18 cellular contexts compared by ENCODE assay signal in genomic region chr10:112716924-112717348, GRCh38.
DNase-seq lines count a peak whose midpoint lies in the region; ATAC-seq and TF ChIP-seq lines count a peak whose summit lies in the region.
"Had no signal": no experiment of that assay in that cellular context is flagged by ENCODE, and none has a peak within 500 bp of the region (broad histone marks: within the 10 kb centered on the region; RNA-seq: fewer than 3 reads in every experiment).

No MANE protein-coding gene starts in this region.

- peaks cover 4% of the 10 kb centered on the region for H3K36me3 Mint-ChIP-seq in endodermal cell (ENCODE audit: low read depth)

- WGBS in endodermal cell (ENCODE audit: insufficient coverage in 1 of 2, insufficient read length in 1 of 2), 2 experiments, result 94 to 96% methylated on average over 5 of the region's 5 CpGs

- no peak overlapping the region for H3K4me3 ChIP-seq in endodermal cell (ENCODE audit: low read length)
- H3K4me3 ChIP-seq in mucosa of descending colon, result no peak overlapping the region
- H3K4me3 ChIP-seq in ascending aorta, result no peak overlapping the region
- H3K4me3 ChIP-seq in dorsolateral prefrontal cortex, result no peak overlapping the region
- H3K4me3 ChIP-seq: SK-N-MC had no signal

- H3K27ac ChIP-seq in endodermal cell (ENCODE audit: low read depth, low read length), result no peak overlapping the region
- H3K27ac ChIP-seq in ascending aorta, result no peak overlapping the region
- no peak overlapping the region for H3K27ac ChIP-seq in dorsolateral prefrontal cortex
- H3K27ac ChIP-seq: HL-60, SK-N-MC had no signal

- intact Hi-C loops in mucosa of descending colon (cut with DNase I, micrococcal nuclease) (no loop called here), ascending aorta (cut with DNase I) (no loop called here), dorsolateral prefrontal cortex (cut with DNase I) (loop anchor here in 1 of 2 donors (5.0 kb wide), 1 partner anchor 405 kb away; no protein-coding TSS in a partner anchor)

- H3K4me3 Mint-ChIP-seq in endodermal cell, result no peak overlapping the region
- H3K4me3 Mint-ChIP-seq: activated naive CD4-positive, alpha-beta T cell treated with anti-CD3 and anti-CD28 coated beads, Interleukin-2, amount 50 U/mL, for 24 hours; CD14-positive monocyte; naive thymus-derived CD8-positive, alpha-beta T cell had no signal

- no peak overlapping the region for H3K9ac ChIP-seq in endodermal cell (ENCODE audit: extremely low read depth, low read length, poor library complexity, severe bottlenecking)

- DNase-seq in EH (ENCODE audit: low read depth) (peak; percentile 81), NCI-H460 (ENCODE audit: extremely low read depth, low read depth) (peak; percentile 40), endodermal cell (no peak), mucosa of descending colon (peak in 1 of 3 donors; percentile 33), hypothalamus (lab: John Stamatoyannopoulos, UW) (no peak), ascending aorta (ENCODE audit: low spot score in 2 of 2) (no peak), dorsolateral prefrontal cortex (no peak)
- DNase-seq: activated CD4-positive, alpha-beta T cell treated with anti-CD3 and anti-CD28 coated beads, Interleukin-2, amount 50 U/mL, for 1 hour; GDM1; naive thymus-derived CD8-positive, alpha-beta T cell; NCI-H1417 treated with DMSO at 0.1 percent for 48 hours; NCI-H774; stimulated activated CD4-positive, alpha-beta T cell treated with anti-CD3 and anti-CD28 coated beads, Interleukin-12 subunit alpha, Interleukin-12 subunit beta, amount 100 ng/mL, for 4 hours had no signal

- TF ChIP-seq CTCF in endodermal cell (conservative IDR thresholded peaks at IDR 0.05), result no peak
- no peak for TF ChIP-seq CTCF in mucosa of descending colon (IDR thresholded peaks at IDR 0.05)
- TF ChIP-seq CTCF in ascending aorta (IDR thresholded peaks at IDR 0.05), result no peak
- TF ChIP-seq CTCF in dorsolateral prefrontal cortex (IDR thresholded peaks at IDR 0.05 in 54 of 56, conservative IDR thresholded peaks at IDR 0.05 in 2 of 56; ENCODE audit: low read depth in 1 of 56, partially characterized antibody in 56 of 56), result no peak

- H3K4me1 ChIP-seq in endodermal cell (ENCODE audit: control insufficient read depth, insufficient read depth, low read length) (peaks cover 18% of the 10 kb centered on the region), mucosa of descending colon (ENCODE audit: low read depth) (peaks cover 5% of the 10 kb centered on the region), ascending aorta (peaks cover 0 to 3% of the 10 kb centered on the region in 2 donors)

- H3K27me3 ChIP-seq in endodermal cell (ENCODE audit: control insufficient read depth, insufficient read depth, low read length, poor library complexity, severe bottlenecking), result no peaks in the 10 kb centered on the region
- no peaks in the 10 kb centered on the region for H3K27me3 ChIP-seq in ascending aorta
- H3K27me3 ChIP-seq in dorsolateral prefrontal cortex, result no peaks in the 10 kb centered on the region

- H3K36me3 ChIP-seq in endodermal cell (ENCODE audit: control insufficient read depth, insufficient read depth, low read length) (no peaks in the 10 kb centered on the region), mucosa of descending colon (ENCODE audit: low read depth) (no peaks in the 10 kb centered on the region), ascending aorta (no peaks in the 10 kb centered on the region)

- H3K9me3 ChIP-seq in endodermal cell (ENCODE audit: control insufficient read depth, low read length) (no peaks in the 10 kb centered on the region), mucosa of descending colon (no peaks in the 10 kb centered on the region), ascending aorta (no peaks in the 10 kb centered on the region)

- no peaks in the 10 kb centered on the region for H3K9me3 Mint-ChIP-seq in endodermal cell
- H3K9me3 Mint-ChIP-seq: activated naive CD4-positive, alpha-beta T cell treated with anti-CD3 and anti-CD28 coated beads, Interleukin-2, amount 50 U/mL, for 24 hours; CD14-positive monocyte; naive thymus-derived CD8-positive, alpha-beta T cell had no signal

- H3K4me1 Mint-ChIP-seq in endodermal cell, result peaks cover 29% of the 10 kb centered on the region
- H3K4me1 Mint-ChIP-seq: activated naive CD4-positive, alpha-beta T cell treated with anti-CD3 and anti-CD28 coated beads, Interleukin-2, amount 50 U/mL, for 24 hours had no signal

- ATAC-seq in mucosa of descending colon, result peak; percentile 89
- no peak for ATAC-seq in HG03039 (IDR thresholded peaks at IDR 0.05; ENCODE audit: unreplicated experiment)
- ATAC-seq: naive thymus-derived CD8-positive, alpha-beta T cell had no signal

- H3K27ac Mint-ChIP-seq in endodermal cell, result peak overlapping the region; percentile 28
- H3K27ac Mint-ChIP-seq: activated naive CD4-positive, alpha-beta T cell treated with anti-CD3 and anti-CD28 coated beads, Interleukin-2, amount 50 U/mL, for 24 hours; CD14-positive monocyte had no signal

- H3K27me3 Mint-ChIP-seq in endodermal cell (ENCODE audit: insufficient read depth), result no peaks in the 10 kb centered on the region
- H3K27me3 Mint-ChIP-seq: activated naive CD4-positive, alpha-beta T cell treated with anti-CD3 and anti-CD28 coated beads, Interleukin-2, amount 50 U/mL, for 24 hours; naive thymus-derived CD8-positive, alpha-beta T cell had no signal

Comparison
In these comparisons a context has a peak if more than half of its experiments do, and no peak if none do; other contexts are left out.
1. DNase-seq: peak in EH (single experiment) and NCI-H460 (single experiment); none in endodermal cell (single experiment), hypothalamus (0 of 51), ascending aorta (0 of 2) and dorsolateral prefrontal cortex (0 of 10).